Comparison of ENCODE assay signal across 8 cellular contexts in the genomic region with DNA sequence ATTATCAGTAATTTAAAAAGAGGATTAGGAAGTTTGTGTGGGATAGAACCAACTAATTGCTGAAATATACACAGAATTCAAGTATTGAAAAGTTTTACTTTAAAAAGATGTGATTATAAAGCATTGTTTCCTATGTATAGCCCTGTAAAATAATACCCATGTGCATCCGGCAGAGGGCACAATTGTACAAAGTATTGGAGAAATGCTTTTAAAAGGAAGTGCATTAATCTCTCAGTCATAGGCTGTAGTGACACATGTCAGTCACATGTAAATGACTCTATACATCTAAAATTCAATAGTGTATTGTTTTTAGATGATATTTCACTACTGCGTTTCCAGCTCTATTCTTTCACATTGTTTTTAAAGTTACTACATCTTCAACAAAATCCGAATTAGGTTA. TPM values are rescaled to one million over a fixed set of nuclear protein-coding genes. Genes with fewer than 3 reads are reported as not detected.
DNase-seq lines count a peak whose midpoint lies in the region; ATAC-seq and TF ChIP-seq lines count a peak whose summit lies in the region.

No MANE protein-coding gene starts in this region.

- no peaks in the 10 kb centered on the region for H3K36me3 ChIP-seq in lung (ENCODE audit: control insufficient read depth in 2 of 2, insufficient read depth in 2 of 2, low read length in 2 of 2)

- TF ChIP-seq CTCF in VCaP (conservative IDR thresholded peaks at IDR 0.05) (peak; percentile 69), cardiac fibroblast (IDR thresholded peaks at IDR 0.05; ENCODE audit: low read depth, low read length) (peak; percentile 48), lung (IDR thresholded peaks at IDR 0.05; ENCODE audit: control extremely low read depth, extremely low read depth) (peak; percentile 54)

- H3K4me1 Mint-ChIP-seq in stimulated activated effector memory CD8-positive, alpha-beta T cell treated with anti-CD3 and anti-CD28 coated beads, Interleukin-12 subunit alpha, Interleukin-12 subunit beta, amount 100 ng/mL, for 72 hours, result no peaks in the 10 kb centered on the region

- no peak overlapping the region for H3K27ac Mint-ChIP-seq in stimulated activated effector memory CD8-positive, alpha-beta T cell treated with anti-CD3 and anti-CD28 coated beads, Interleukin-12 subunit alpha, Interleukin-12 subunit beta, amount 100 ng/mL, for 72 hours

- peak; percentile 3 for DNase-seq in DMS79 (lab: John Stamatoyannopoulos, UW)
- DNase-seq in NCI-H1092 treated with DMSO at 0.1 percent for 48 hours (lab: John Stamatoyannopoulos, UW), result peak; percentile 19
- DNase-seq in cardiac fibroblast (ENCODE audit: low read depth in 2 of 2), result peak; percentile 40 to 61
- DNase-seq in lung (ENCODE audit: low spot score), result peak; percentile 59
- peak; percentile 24 to 56 for DNase-seq in stimulated activated effector memory CD8-positive, alpha-beta T cell treated with anti-CD3 and anti-CD28 coated beads, Interleukin-12 subunit alpha, Interleukin-12 subunit beta, amount 100 ng/mL, for 72 hours (ENCODE audit: low spot score in 2 of 2)

- H3K4me3 Mint-ChIP-seq in stimulated activated effector memory CD8-positive, alpha-beta T cell treated with anti-CD3 and anti-CD28 coated beads, Interleukin-12 subunit alpha, Interleukin-12 subunit beta, amount 100 ng/mL, for 72 hours, result no peak overlapping the region

- ATAC-seq in GM21717 (IDR thresholded peaks at IDR 0.05; ENCODE audit: unreplicated experiment) (peak; percentile 84), lung (ENCODE audit: insufficient read depth, low FRiP score) (peak; percentile 66), GM21515 (IDR thresholded peaks at IDR 0.05; ENCODE audit: unreplicated experiment) (no peak)
- ATAC-seq in stimulated activated effector memory CD8-positive, alpha-beta T cell treated with anti-CD3 and anti-CD28 coated beads, Interleukin-12 subunit alpha, Interleukin-12 subunit beta, amount 100 ng/mL, for 72 hours, result peak; percentile 86

- H3K4me3 ChIP-seq in cardiac fibroblast (replicated peaks in 1 of 2; ENCODE audit: low read depth in 2 of 2, low read length in 2 of 2), result no peak overlapping the region
- H3K4me3 ChIP-seq in lung, result no peak overlapping the region

- no peaks in the 10 kb centered on the region for H3K4me1 ChIP-seq in lung (ENCODE audit: control insufficient read depth in 2 of 2, insufficient read depth in 2 of 2, low read length in 2 of 2)

- H3K9me3 Mint-ChIP-seq in stimulated activated effector memory CD8-positive, alpha-beta T cell treated with anti-CD3 and anti-CD28 coated beads, Interleukin-12 subunit alpha, Interleukin-12 subunit beta, amount 100 ng/mL, for 72 hours, result no peaks in the 10 kb centered on the region

- 32 to 36% methylated on average over 3 of the region's 3 CpGs for WGBS in lung, 2 donors

- no peaks in the 10 kb centered on the region for H3K27me3 ChIP-seq in lung (ENCODE audit: control insufficient read depth, insufficient read depth)

- no peaks in the 10 kb centered on the region for H3K9me3 ChIP-seq in lung (ENCODE audit: control insufficient read depth in 2 of 2, insufficient read depth in 1 of 2, low read length in 1 of 2)

- H3K36me3 Mint-ChIP-seq in stimulated activated effector memory CD8-positive, alpha-beta T cell treated with anti-CD3 and anti-CD28 coated beads, Interleukin-12 subunit alpha, Interleukin-12 subunit beta, amount 100 ng/mL, for 72 hours, result no peaks in the 10 kb centered on the region

- H3K27ac ChIP-seq in VCaP, result no peak overlapping the region
- no peak overlapping the region for H3K27ac ChIP-seq in lung (ENCODE audit: low read depth in 1 of 2, low read length in 1 of 2)

RNA-seq across cellular contexts. Expression of a gene that starts 9.7 kb away (rescaled TPM):
- 10 to 100 TPM; 21.5 to 25.7 TPM for total RNA-seq in lung
- 10 to 100 TPM; 10.9 to 24.3 TPM for polyA plus RNA-seq in lung

Comparison
In these comparisons a context has a peak if more than half of its experiments do, and no peak if none do; other contexts are left out.
1. DNase-seq: peak in every context shown above with its lines; median percentile 59 in lung; 50 in cardiac fibroblast; 40 in stimulated activated effector memory CD8-positive, alpha-beta T cell treated with anti-CD3 and anti-CD28 coated beads, Interleukin-12 subunit alpha, Interleukin-12 subunit beta, amount 100 ng/mL, for 72 hours; 19 in NCI-H1092 treated with DMSO at 0.1 percent for 48 hours; 3 in DMS79.